In genomic region chr20:58908216-58908615, GRCh38 we compare ENCODE assay signal across 9 cellular contexts. TPM values are rescaled to one million over a fixed set of nuclear protein-coding genes. Genes with fewer than 3 reads are reported as not detected.
DNase-seq lines count a peak whose midpoint lies in the region; ATAC-seq and TF ChIP-seq lines count a peak whose summit lies in the region.
"Had no signal": no experiment of that assay in that cellular context is flagged by ENCODE, and none has a peak within 500 bp of the region (broad histone marks: within the 10 kb centered on the region; RNA-seq: fewer than 3 reads in every experiment).

No MANE protein-coding gene starts in this region.

- H3K9me3 ChIP-seq in effector memory CD4-positive, alpha-beta T cell (ENCODE audit: control insufficient read depth, low read length) = no peaks in the 10 kb centered on the region
- H3K9me3 ChIP-seq in prostate gland = no peaks in the 10 kb centered on the region

- peak overlapping the region; percentile 16 for H3K4me3 ChIP-seq in LNCaP clone FGC (ENCODE audit: low read depth, low read length)
- no peak overlapping the region for H3K4me3 ChIP-seq in effector memory CD4-positive, alpha-beta T cell (ENCODE audit: insufficient read depth, low read depth, low read length, poor library complexity, severe bottlenecking)
- peak overlapping the region; percentile 20 for H3K4me3 ChIP-seq in retinal pigment epithelial cell (ENCODE audit: low read length)
- H3K4me3 ChIP-seq in prostate gland = no peak overlapping the region

- TF ChIP-seq CTCF in LNCaP clone FGC (IDR thresholded peaks at IDR 0.05; ENCODE audit: control insufficient read depth, extremely low read depth, insufficient read depth) (no peak), retinal pigment epithelial cell (conservative IDR thresholded peaks at IDR 0.05; ENCODE audit: low read depth, low read length) (no peak), prostate gland (IDR thresholded peaks at IDR 0.05) (no peak)

- 60% methylated on average over 4 of the region's 4 CpGs for WGBS in prostate gland

- H3K27ac ChIP-seq in effector memory CD4-positive, alpha-beta T cell (ENCODE audit: insufficient read depth, low read length, poor library complexity, severe bottlenecking) = peak overlapping the region; percentile 15
- H3K27ac ChIP-seq in prostate gland = peak overlapping the region in 1 of 2 donors; percentile 48

- no peak for TF ChIP-seq POLR2A in prostate gland (IDR thresholded peaks at IDR 0.05)

- peaks cover 79% of the 10 kb centered on the region for H3K36me3 ChIP-seq in effector memory CD4-positive, alpha-beta T cell (ENCODE audit: control insufficient read depth, insufficient read depth, low read length)
- H3K36me3 ChIP-seq in prostate gland = peaks cover 18 to 24% of the 10 kb centered on the region in 2 donors

- no peaks in the 10 kb centered on the region for H3K27me3 ChIP-seq in effector memory CD4-positive, alpha-beta T cell (replicated peaks; ENCODE audit: control insufficient read depth, insufficient read depth, low read length, poor library complexity, severe bottlenecking)
- H3K27me3 ChIP-seq in prostate gland (replicated peaks; ENCODE audit: insufficient read depth) = no peaks in the 10 kb centered on the region

- peak; percentile 26 for ATAC-seq in GM18511 (IDR thresholded peaks at IDR 0.05; ENCODE audit: unreplicated experiment)

- intact Hi-C loops in prostate gland (cut with DNase I) = loop anchor here (5.0 kb wide), 2 partner anchors 74 to 124 kb away; partner anchors contain the start of genes ATP5F1E and NELFCD

- peaks cover 17% of the 10 kb centered on the region for H3K4me1 ChIP-seq in effector memory CD4-positive, alpha-beta T cell (ENCODE audit: control insufficient read depth, insufficient read depth, low read length, poor library complexity, severe bottlenecking)
- H3K4me1 ChIP-seq in prostate gland (replicated peaks) = peaks cover 4% of the 10 kb centered on the region

- DNase-seq in LNCaP clone FGC (ENCODE audit: low read depth) (no peak), retinal pigment epithelial cell (ENCODE audit: low read depth) (no peak), prostate gland (ENCODE audit: low spot score) (no peak), midbrain (lab: John Stamatoyannopoulos, UW) (no peak), amygdala (lab: John Stamatoyannopoulos, UW) (no peak), pons (ENCODE audit: low spot score) (no peak)
- DNase-seq in effector memory CD4-positive, alpha-beta T cell = no peak

RNA-seq across cellular contexts. Expression of gene GNAS, which starts 55.7 kb away (rescaled TPM):
- 100 to 1,000 TPM; 644 to 900 TPM for total RNA-seq in prostate gland

RNA-seq across cellular contexts. Expression of gene GNAS-AS1, which starts 57.5 kb away (rescaled TPM):
- 1 to 10 TPM in 1 of 2 donors, under 1 TPM in 1; 0.50 to 1.8 TPM for total RNA-seq in prostate gland
- total RNA-seq: HT-29 had no signal

Comparison
In these comparisons a context has a peak if more than half of its experiments do, and no peak if none do; other contexts are left out.
1. H3K4me3 ChIP-seq: peak in LNCaP clone FGC (single experiment) and retinal pigment epithelial cell (single experiment); none in effector memory CD4-positive, alpha-beta T cell (single experiment) and prostate gland (0 of 2).